In genomic region chr1:63592536-63593302, GRCh38 we compare ENCODE assay signal across 7 cellular contexts. TPM values are rescaled to one million over a fixed set of nuclear protein-coding genes. Genes with fewer than 3 reads are reported as not detected.
DNase-seq lines count a peak whose midpoint lies in the region; ATAC-seq lines count a peak whose summit lies in the region.

No MANE protein-coding gene starts in this region.

- peak overlapping the region; percentile 44 to 99 (median 94) for H3K27ac Mint-ChIP-seq in naive thymus-derived CD8-positive, alpha-beta T cell

- peak overlapping the region; percentile 80 for H3K4me3 ChIP-seq in ectodermal cell (ENCODE audit: insufficient read depth, low read depth, low read length)

- H3K4me3 Mint-ChIP-seq in naive thymus-derived CD8-positive, alpha-beta T cell: peak overlapping the region; percentile 89 to 99 (median 98)

- peak; percentile 63 for ATAC-seq in GM18861 (IDR thresholded peaks at IDR 0.05; ENCODE audit: unreplicated experiment)
- no peak for ATAC-seq in naive thymus-derived CD8-positive, alpha-beta T cell
- ATAC-seq in GM18511 (IDR thresholded peaks at IDR 0.05; ENCODE audit: unreplicated experiment): no peak

- no peaks in the 10 kb centered on the region for H3K9me3 Mint-ChIP-seq in naive thymus-derived CD8-positive, alpha-beta T cell

- H3K4me1 ChIP-seq in ectodermal cell (ENCODE audit: control insufficient read depth, insufficient read depth, low read length): peaks cover 8% of the 10 kb centered on the region

- DNase-seq in NOMO-1 treated with DMSO at 0.1 percent for 48 hours (lab: John Stamatoyannopoulos, UW; ENCODE audit: unreplicated experiment) (peak; percentile 60), DMS53 (lab: John Stamatoyannopoulos, UW) (no peak), GM19238 (ENCODE audit: insufficient read length, low spot score) (no peak)
- DNase-seq in naive thymus-derived CD8-positive, alpha-beta T cell: no peak

- peaks cover 0 to 3% (median 0%) of the 10 kb centered on the region in 3 donors for H3K36me3 Mint-ChIP-seq in naive thymus-derived CD8-positive, alpha-beta T cell

- peaks cover 13 to 34% (median 29%) of the 10 kb centered on the region in 4 donors for H3K4me1 Mint-ChIP-seq in naive thymus-derived CD8-positive, alpha-beta T cell

- H3K27ac ChIP-seq in ectodermal cell (ENCODE audit: insufficient read depth, low read depth, low read length, poor library complexity, severe bottlenecking): no peak overlapping the region

- no peaks in the 10 kb centered on the region for H3K27me3 Mint-ChIP-seq in naive thymus-derived CD8-positive, alpha-beta T cell

- WGBS in ectodermal cell, 2 experiments: 27 to 28% methylated on average over 18 of the region's 18 CpGs

- POLR2A ChIA-PET in naive thymus-derived CD8-positive, alpha-beta T cell (lab: Charles Lee): interaction anchor here (0.6 to 1.8 kb wide), 6 partner anchors 9 to 224 kb away, joined by 3 to 7 read pairs (median 3); no protein-coding TSS in a partner anchor

- H3K27me3 ChIP-seq in ectodermal cell (ENCODE audit: control insufficient read depth, insufficient read depth, low read length, poor library complexity, severe bottlenecking): peaks cover 28% of the 10 kb centered on the region

- H3K9me3 ChIP-seq in ectodermal cell (ENCODE audit: control insufficient read depth, low read length): no peaks in the 10 kb centered on the region

- H3K36me3 ChIP-seq in ectodermal cell (ENCODE audit: control insufficient read depth, insufficient read depth, low read length): no peaks in the 10 kb centered on the region

RNA-seq across cellular contexts. Expression of gene PGM1, which starts 0.5 kb away (rescaled TPM):
- 18.1 TPM for polyA plus RNA-seq in ectodermal cell (2013, experiment 1 of 4)
- polyA plus RNA-seq in ectodermal cell (2013, experiment 2 of 4): 15.6 TPM
- polyA plus RNA-seq in ectodermal cell (2013, experiment 3 of 4): 15.3 TPM
- polyA plus RNA-seq in ectodermal cell (2013, experiment 4 of 4): 15.1 TPM
- 10 to 100 TPM; 15.7 to 18.0 TPM for total RNA-seq in naive thymus-derived CD8-positive, alpha-beta T cell
- 10 to 100 TPM; 30.4 to 35.9 (median 30.5) TPM for polyA plus RNA-seq in naive thymus-derived CD8-positive, alpha-beta T cell
